Comparison of ENCODE assay signal across 1 cellular context in the genomic region with DNA sequence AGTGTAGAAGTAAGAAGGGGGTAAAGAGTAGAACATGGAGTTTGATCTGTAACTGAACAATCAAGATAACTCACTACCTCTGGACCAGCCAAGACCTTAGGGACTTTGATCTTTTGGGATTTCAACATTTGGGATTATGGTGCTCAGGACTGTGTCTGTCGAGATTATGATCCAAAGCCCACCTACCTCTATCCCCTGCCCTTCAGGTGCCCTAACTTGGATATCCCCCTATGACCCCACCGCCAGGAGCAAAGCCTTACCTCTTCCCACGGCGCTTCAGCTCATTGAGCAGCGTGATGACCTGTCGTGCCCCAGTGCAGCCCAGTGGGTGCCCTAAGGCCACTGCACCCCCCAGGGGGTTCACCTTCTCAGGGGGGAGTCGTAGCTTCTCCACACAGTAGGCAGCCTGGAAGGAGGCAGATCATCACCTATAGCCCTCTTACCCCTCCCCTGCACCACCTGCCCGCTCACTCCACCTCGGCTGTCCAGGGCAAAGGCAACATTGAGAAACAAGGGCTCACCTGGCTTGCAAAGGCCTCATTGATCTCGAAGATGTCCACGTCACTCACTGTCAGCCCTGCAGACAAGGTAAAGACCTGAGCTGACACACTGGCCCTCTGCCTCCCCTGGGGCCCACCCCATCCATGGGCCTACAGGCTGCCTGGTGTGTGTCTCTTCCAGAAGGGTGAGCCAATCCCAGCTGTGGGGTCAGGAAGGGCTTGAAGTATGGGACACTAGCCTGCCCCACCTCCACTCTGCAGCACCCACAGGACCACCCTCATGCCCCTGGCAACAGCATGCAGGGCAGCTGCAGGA.
TF ChIP-seq lines count a peak whose summit lies in the region.

No MANE protein-coding gene starts in this region.

TF ChIP-seq in HepG2, 621 proteins besides CTCF, POLR2A, EP300 and RAD21:
- TF ChIP-seq NCOA2 (CRISPR knock-in tag; IDR thresholded peaks at IDR 0.05) (no peak), KDM5B (CRISPR knock-in tag; IDR thresholded peaks at IDR 0.05; ENCODE audit: borderline replicate concordance) (0 out of 2 replicates have a peak, but pooled peaks have one; percentile 22), SALL1 (CRISPR knock-in tag; IDR thresholded peaks at IDR 0.05) (peak; percentile 21; the same call in 1 of the 2 replicates), ZNF225 (CRISPR knock-in tag; IDR thresholded peaks at IDR 0.05) (0 out of 2 replicates have a peak, but pooled peaks have one; percentile 22), EZH2 (conservative IDR thresholded peaks at IDR 0.05; ENCODE audit: low read depth, low read length) (no peak), HNF4G (IDR thresholded peaks at IDR 0.05; ENCODE audit: borderline replicate concordance, low read depth, low read length) (peak; percentile 52; the same call in 1 of the 2 replicates), HNF4G (CRISPR knock-in tag; IDR thresholded peaks at IDR 0.05; ENCODE audit: borderline replicate concordance, low read depth) (no peak), CHD2 (IDR thresholded peaks at IDR 0.05; ENCODE audit: low read depth, low read length) (no peak), NRL (CRISPR knock-in tag; IDR thresholded peaks at IDR 0.05; ENCODE audit: borderline replicate concordance) (0 out of 2 replicates have a peak, but pooled peaks have one; percentile 12), RBFOX2 (IDR thresholded peaks at IDR 0.05; ENCODE audit: low read depth, low read length) (peak; percentile 41; the same call in 1 of the 2 replicates), ZNF547 (CRISPR knock-in tag; IDR thresholded peaks at IDR 0.05) (no peak), ZSCAN25 (CRISPR knock-in tag; IDR thresholded peaks at IDR 0.05) (peak; percentile 84), AGO2 (optimal IDR thresholded peaks at IDR 0.05; ENCODE audit: low read depth, low read length) (peak; percentile 58), HNRNPL (IDR thresholded peaks at IDR 0.05; ENCODE audit: low read depth, low read length) (0 out of 2 replicates have a peak, but pooled peaks have one; percentile 11), ZEB1 (IDR thresholded peaks at IDR 0.05; ENCODE audit: insufficient replicate concordance, low read depth) (peak; percentile 41), HNF4A (CRISPR knock-in tag; IDR thresholded peaks at IDR 0.05) (peak; percentile 59), ZBTB7B (CRISPR knock-in tag; IDR thresholded peaks at IDR 0.05) (0 out of 2 replicates have a peak, but pooled peaks have one; percentile 20)
- TF ChIP-seq, protein P1, sequence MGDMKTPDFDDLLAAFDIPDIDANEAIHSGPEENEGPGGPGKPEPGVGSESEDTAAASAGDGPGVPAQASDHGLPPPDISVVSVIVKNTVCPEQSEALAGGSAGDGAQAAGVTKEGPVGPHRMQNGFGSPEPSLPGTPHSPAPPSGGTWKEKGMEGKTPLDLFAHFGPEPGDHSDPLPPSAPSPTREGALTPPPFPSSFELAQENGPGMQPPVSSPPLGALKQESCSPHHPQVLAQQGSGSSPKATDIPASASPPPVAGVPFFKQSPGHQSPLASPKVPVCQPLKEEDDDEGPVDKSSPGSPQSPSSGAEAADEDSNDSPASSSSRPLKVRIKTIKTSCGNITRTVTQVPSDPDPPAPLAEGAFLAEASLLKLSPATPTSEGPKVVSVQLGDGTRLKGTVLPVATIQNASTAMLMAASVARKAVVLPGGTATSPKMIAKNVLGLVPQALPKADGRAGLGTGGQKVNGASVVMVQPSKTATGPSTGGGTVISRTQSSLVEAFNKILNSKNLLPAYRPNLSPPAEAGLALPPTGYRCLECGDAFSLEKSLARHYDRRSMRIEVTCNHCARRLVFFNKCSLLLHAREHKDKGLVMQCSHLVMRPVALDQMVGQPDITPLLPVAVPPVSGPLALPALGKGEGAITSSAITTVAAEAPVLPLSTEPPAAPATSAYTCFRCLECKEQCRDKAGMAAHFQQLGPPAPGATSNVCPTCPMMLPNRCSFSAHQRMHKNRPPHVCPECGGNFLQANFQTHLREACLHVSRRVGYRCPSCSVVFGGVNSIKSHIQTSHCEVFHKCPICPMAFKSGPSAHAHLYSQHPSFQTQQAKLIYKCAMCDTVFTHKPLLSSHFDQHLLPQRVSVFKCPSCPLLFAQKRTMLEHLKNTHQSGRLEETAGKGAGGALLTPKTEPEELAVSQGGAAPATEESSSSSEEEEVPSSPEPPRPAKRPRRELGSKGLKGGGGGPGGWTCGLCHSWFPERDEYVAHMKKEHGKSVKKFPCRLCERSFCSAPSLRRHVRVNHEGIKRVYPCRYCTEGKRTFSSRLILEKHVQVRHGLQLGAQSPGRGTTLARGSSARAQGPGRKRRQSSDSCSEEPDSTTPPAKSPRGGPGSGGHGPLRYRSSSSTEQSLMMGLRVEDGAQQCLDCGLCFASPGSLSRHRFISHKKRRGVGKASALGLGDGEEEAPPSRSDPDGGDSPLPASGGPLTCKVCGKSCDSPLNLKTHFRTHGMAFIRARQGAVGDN (CRISPR knock-in tag; IDR thresholded peaks at IDR 0.05), result peak; percentile 65
- TF ChIP-seq, protein P2, sequence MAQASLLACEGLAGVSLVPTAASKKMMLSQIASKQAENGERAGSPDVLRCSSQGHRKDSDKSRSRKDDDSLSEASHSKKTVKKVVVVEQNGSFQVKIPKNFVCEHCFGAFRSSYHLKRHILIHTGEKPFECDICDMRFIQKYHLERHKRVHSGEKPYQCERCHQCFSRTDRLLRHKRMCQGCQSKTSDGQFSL (CRISPR knock-in tag; IDR thresholded peaks at IDR 0.05), result peak; percentile 63; the same call in 1 of the 2 replicates
- TF ChIP-seq, protein P3, sequence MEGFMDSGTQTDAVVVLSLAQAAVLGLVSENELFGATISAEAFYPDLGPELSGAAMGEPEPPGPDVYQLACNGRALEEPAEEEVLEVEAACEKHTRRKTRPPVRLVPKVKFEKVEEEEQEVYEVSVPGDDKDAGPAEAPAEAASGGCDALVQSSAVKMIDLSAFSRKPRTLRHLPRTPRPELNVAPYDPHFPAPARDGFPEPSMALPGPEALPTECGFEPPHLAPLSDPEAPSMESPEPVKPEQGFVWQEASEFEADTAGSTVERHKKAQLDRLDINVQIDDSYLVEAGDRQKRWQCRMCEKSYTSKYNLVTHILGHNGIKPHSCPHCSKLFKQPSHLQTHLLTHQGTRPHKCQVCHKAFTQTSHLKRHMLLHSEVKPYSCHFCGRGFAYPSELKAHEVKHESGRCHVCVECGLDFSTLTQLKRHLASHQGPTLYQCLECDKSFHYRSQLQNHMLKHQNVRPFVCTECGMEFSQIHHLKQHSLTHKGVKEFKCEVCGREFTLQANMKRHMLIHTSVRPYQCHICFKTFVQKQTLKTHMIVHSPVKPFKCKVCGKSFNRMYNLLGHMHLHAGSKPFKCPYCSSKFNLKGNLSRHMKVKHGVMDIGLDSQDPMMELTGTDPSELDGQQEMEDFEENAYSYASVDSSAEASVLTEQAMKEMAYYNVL (CRISPR knock-in tag; IDR thresholded peaks at IDR 0.05; ENCODE audit: borderline replicate concordance), result 0 out of 2 replicates have a peak, but pooled peaks have one; percentile 16
TF ChIP-seq in HepG2: peak in this region for 15.
